Comparison of ENCODE assay signal across 1 cellular context in the genomic region with DNA sequence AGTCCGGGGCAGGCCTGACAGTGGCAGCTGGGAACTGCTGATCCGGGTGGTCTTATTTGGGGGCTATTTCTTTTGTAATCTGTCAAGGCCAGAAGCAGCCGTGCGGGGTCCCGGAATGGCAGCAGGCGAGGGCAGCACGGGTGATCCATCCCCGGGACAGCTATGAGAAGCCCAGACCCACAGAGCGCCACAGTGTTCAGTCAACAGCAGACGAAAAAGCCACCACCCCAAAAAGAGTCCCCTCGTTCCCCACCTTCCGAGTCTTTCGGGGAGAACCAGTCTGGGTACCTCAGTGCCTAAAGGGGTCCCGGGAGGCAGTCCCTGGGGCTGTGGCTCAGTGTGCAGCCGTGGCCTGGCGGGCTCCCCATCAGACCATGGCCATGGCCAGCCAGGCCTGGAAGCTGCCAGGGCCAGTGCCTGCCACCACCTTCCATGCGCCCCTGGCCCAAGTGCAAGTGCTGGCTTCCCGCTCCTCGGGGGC.
TF ChIP-seq lines count a peak whose summit lies in the region.

No MANE protein-coding gene starts in this region.

TF ChIP-seq in GM23338, 12 proteins besides CTCF, POLR2A, EP300 and RAD21 (continued from another document):
- TF ChIP-seq ZNF462 (CRISPR knock-in tag; IDR thresholded peaks at IDR 0.05) = no peak
- TF ChIP-seq ZNF331 (CRISPR knock-in tag; IDR thresholded peaks at IDR 0.05; ENCODE audit: low read depth) = no peak
- no peak for TF ChIP-seq EZH2 (IDR thresholded peaks at IDR 0.05; ENCODE audit: low read depth, unreplicated experiment)
- TF ChIP-seq EZH2phosphoT487 (IDR thresholded peaks at IDR 0.05; ENCODE audit: unreplicated experiment) = no peak
